In the genomic region with DNA sequence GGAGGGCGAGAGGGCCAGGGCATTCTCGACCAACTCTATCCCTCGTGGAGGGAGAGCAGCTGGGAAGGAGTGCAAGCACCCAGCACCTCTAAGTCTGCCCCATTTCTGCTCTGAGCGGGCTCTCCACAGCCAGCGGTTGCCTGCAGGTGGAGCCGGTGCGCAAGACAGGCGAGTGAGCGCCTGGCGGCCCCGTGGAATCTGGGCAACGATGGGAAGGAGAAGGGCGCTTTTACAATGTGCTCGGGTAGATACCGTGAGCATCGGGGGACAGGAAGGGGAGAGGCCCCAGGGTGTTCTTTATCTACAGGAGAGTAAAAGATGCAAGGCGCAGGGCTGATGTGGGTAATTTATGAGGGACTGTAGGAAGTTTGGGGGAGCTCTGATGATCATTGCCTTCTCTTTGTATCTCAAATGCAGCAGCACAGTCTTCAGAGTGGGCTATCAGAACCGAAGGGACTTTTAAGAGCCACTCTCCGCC, we compare ENCODE assay signal across 8 cellular contexts. TPM values are rescaled to one million over a fixed set of nuclear protein-coding genes. Genes with fewer than 3 reads are reported as not detected.
DNase-seq lines count a peak whose midpoint lies in the region; ATAC-seq, FAIRE-seq and TF ChIP-seq lines count a peak whose summit lies in the region.

No MANE protein-coding gene starts in this region.

- H4K20me1 ChIP-seq in OCI-LY3 (ENCODE audit: insufficient read depth, low read length), result no peaks in the 10 kb centered on the region

- ATAC-seq in GM21367 (IDR thresholded peaks at IDR 0.05; ENCODE audit: unreplicated experiment), result peak; percentile 67

- peaks cover 19% of the 10 kb centered on the region for H3K79me2 ChIP-seq in OCI-LY3 (ENCODE audit: low read length)

- H3K27ac ChIP-seq in OCI-LY3 (ENCODE audit: low read length), result peak overlapping the region; percentile 85

- H3K9me3 ChIP-seq in OCI-LY3 (ENCODE audit: insufficient read depth, low read length) (no peaks in the 10 kb centered on the region), mucosa of stomach (ENCODE audit: control insufficient read depth, low read length) (no peaks in the 10 kb centered on the region)

- FAIRE-seq in HTR-8/SVneo (lab: Jason Lieb, UNC), result no peak

- H3K4me1 ChIP-seq in OCI-LY3 (ENCODE audit: low read length), result peaks cover 5% of the 10 kb centered on the region
- H3K4me1 ChIP-seq in mucosa of stomach (ENCODE audit: control insufficient read depth, insufficient read depth, low read length), result peaks cover 18% of the 10 kb centered on the region

- peak overlapping the region; percentile 90 for H3K4me2 ChIP-seq in OCI-LY3 (ENCODE audit: low read length)

- peak; percentile 84 for DNase-seq in Caki2 (ENCODE audit: low read depth)
- DNase-seq in HTR-8/SVneo (ENCODE audit: insufficient read length, low spot score), result peak; percentile 87
- DNase-seq in activated T-cell treated with anti-CD3 and anti-CD28 coated beads for 24 hours (ENCODE audit: low read depth), result peak; percentile 82
- peak; percentile 36 for DNase-seq in epithelial cell of proximal tubule (ENCODE audit: low read depth)
- DNase-seq in stimulated activated CD8-positive, alpha-beta memory T cell treated with anti-CD3 and anti-CD28 coated beads, Interleukin-4, amount 100 ng/mL, for 4 hours (ENCODE audit: low read depth in 2 of 2, low spot score in 1 of 2), result peak; percentile 57 to 60

- H3K36me3 ChIP-seq in OCI-LY3 (replicated peaks; ENCODE audit: low read depth, low read length) (peaks cover under 1% of the 10 kb centered on the region), mucosa of stomach (ENCODE audit: control insufficient read depth, insufficient read depth, low read length) (no peaks in the 10 kb centered on the region)

- TF ChIP-seq CTCF in OCI-LY3 (IDR thresholded peaks at IDR 0.05; ENCODE audit: low read depth, low read length), result peak; percentile 55
- TF ChIP-seq CTCF in epithelial cell of proximal tubule (conservative IDR thresholded peaks at IDR 0.05; ENCODE audit: low read depth, low read length), result peak; percentile 82

- in situ Hi-C loops in Caki2 (cut with HindIII; ENCODE audit: low pct_unique_long_range_greater_than_20kb, low sequenced_read_pairs), result no loop called here

- H3K4me3 ChIP-seq in OCI-LY3 (ENCODE audit: low read length) (peak overlapping the region; percentile 96), epithelial cell of proximal tubule (ENCODE audit: low read depth, low read length) (peak overlapping the region; percentile 77), mucosa of stomach (ENCODE audit: low read length) (peak overlapping the region; percentile 75)

- H3K9ac ChIP-seq in OCI-LY3 (ENCODE audit: low read length) (peak overlapping the region; percentile 94), mucosa of stomach (ENCODE audit: low read length) (peak overlapping the region; percentile 66)

- H3K27me3 ChIP-seq in OCI-LY3 (ENCODE audit: low read depth, low read length), result no peaks in the 10 kb centered on the region
- H3K27me3 ChIP-seq in mucosa of stomach (ENCODE audit: control insufficient read depth, insufficient read depth, low read length), result no peaks in the 10 kb centered on the region

- H2AFZ ChIP-seq in OCI-LY3 (ENCODE audit: low read depth, low read length), result peak overlapping the region; percentile 96

RNA-seq across cellular contexts. Expression of gene TTL, which starts 0.9 kb away (rescaled TPM):
- 14.3 and 26.9 TPM in 2 replicates for total RNA-seq in Caki2 (2014; rRNA removed; shearing (Covaris generic); ENCODE audit: low replicate concordance)
- total RNA-seq in epithelial cell of proximal tubule, result 42.3 and 60.9 TPM in 2 replicates

RNA-seq across cellular contexts. Expression of gene RGPD8, which starts 47.6 kb away (rescaled TPM):
- 0.81 and 13.0 TPM in 2 replicates for total RNA-seq in Caki2 (2014; rRNA removed; shearing (Covaris generic); ENCODE audit: low replicate concordance)
- 2.4 and 4.3 TPM in 2 replicates for total RNA-seq in epithelial cell of proximal tubule

Comparison
In these comparisons a context has a peak if more than half of its experiments do, and no peak if none do; other contexts are left out.
1. Peak in every context shown above with its lines: DNase-seq, ATAC-seq, H3K4me3 ChIP-seq and H3K27ac ChIP-seq.
2. DNase-seq: peak in every context shown above with its lines; median percentile 87 in HTR-8/SVneo; 84 in Caki2; 82 in activated T-cell treated with anti-CD3 and anti-CD28 coated beads for 24 hours; 58 in stimulated activated CD8-positive, alpha-beta memory T cell treated with anti-CD3 and anti-CD28 coated beads, Interleukin-4, amount 100 ng/mL, for 4 hours; 36 in epithelial cell of proximal tubule.